ENCODE assay signal across 1 cellular context in genomic region chr4:181569553-181569952, GRCh38.
TF ChIP-seq lines count a peak whose summit lies in the region.

No MANE protein-coding gene starts in this region.

TF ChIP-seq in H1, 55 proteins besides CTCF, POLR2A, EP300 and RAD21 (continued from another document):
- TF ChIP-seq CHD7 (IDR thresholded peaks at IDR 0.05; ENCODE audit: insufficient replicate concordance, low read length) (no peak), PHF8 (conservative IDR thresholded peaks at IDR 0.05; ENCODE audit: low read depth, low read length) (no peak), JUND (IDR thresholded peaks at IDR 0.05; ENCODE audit: low read length) (no peak), BACH1 (IDR thresholded peaks at IDR 0.05; ENCODE audit: low read length) (no peak), EGR1 (IDR thresholded peaks at IDR 0.05; ENCODE audit: borderline replicate concordance, low read depth, low read length) (no peak), JUN (IDR thresholded peaks at IDR 0.05; ENCODE audit: low read depth, low read length) (no peak), SIRT6 (IDR thresholded peaks at IDR 0.05; ENCODE audit: low read length) (no peak), POU5F1 (IDR thresholded peaks at IDR 0.05; ENCODE audit: low read depth, low read length) (no peak)
